ENCODE assay signal across 28 cellular contexts in genomic region chr17:49547566-49547965, GRCh38. TPM values are rescaled to one million over a fixed set of nuclear protein-coding genes. Genes with fewer than 3 reads are reported as not detected.
DNase-seq lines count a peak whose midpoint lies in the region; ATAC-seq, FAIRE-seq and TF ChIP-seq lines count a peak whose summit lies in the region.
"Had no signal": no experiment of that assay in that cellular context is flagged by ENCODE, and none has a peak within 500 bp of the region (broad histone marks: within the 10 kb centered on the region; RNA-seq: fewer than 3 reads in every experiment).

No MANE protein-coding gene starts in this region.

- H3K4me1 ChIP-seq in kidney (ENCODE audit: control insufficient read depth in 1 of 2, insufficient read depth in 1 of 2, low read depth in 1 of 2, low read length in 2 of 2) (peaks cover 0 to 2% of the 10 kb centered on the region in 2 donors), tibial nerve (peaks cover 0 to 36% (median 22%) of the 10 kb centered on the region in 4 donors)

- no peak for FAIRE-seq in kidney (lab: Jason Lieb, UNC)
- FAIRE-seq: astrocyte, frontal cortex, H54, keratinocyte had no signal

- ATAC-seq in GM18861 (IDR thresholded peaks at IDR 0.05; ENCODE audit: unreplicated experiment) = no peak
- ATAC-seq: activated CD8-positive, alpha-beta memory T cell treated with anti-CD3 and anti-CD28 coated beads, Interleukin-2, amount 10 ng/mL, durations not matched to agents 7 days and 5 days; activated T-helper 17 cell treated with anti-CD3 and anti-CD28 coated beads, Interleukin-2, amount 50 U/mL, for 72 hours; naive thymus-derived CD8-positive, alpha-beta T cell; Panc1 had no signal

- intact Hi-C loops in kidney (cut with DNase I) = no loop called here

- peaks cover 2% of the 10 kb centered on the region for H3K27me3 Mint-ChIP-seq in chondrocyte (ENCODE audit: low read depth)
- H3K27me3 Mint-ChIP-seq: activated CD4-positive, alpha-beta T cell treated with anti-CD3 and anti-CD28 coated beads, Interleukin-2, amount 10 ng/mL, durations not matched to agents 24 days and 14 days; activated CD8-positive, alpha-beta memory T cell treated with anti-CD3 and anti-CD28 coated beads, Interleukin-2, amount 10 ng/mL, durations not matched to agents 7 days and 5 days; activated naive CD8-positive, alpha-beta T cell had no signal

- peak in 1 of 2 donors; percentile 32 for TF ChIP-seq EP300 in tibial nerve (IDR thresholded peaks at IDR 0.05)

- no peak overlapping the region for H3K4me3 Mint-ChIP-seq in chondrocyte (ENCODE audit: unreplicated experiment)
- H3K4me3 Mint-ChIP-seq: activated CD4-positive, alpha-beta T cell treated with anti-CD3 and anti-CD28 coated beads, Interleukin-2, amount 10 ng/mL, durations not matched to agents 24 days and 14 days; activated CD8-positive, alpha-beta memory T cell treated with anti-CD3 and anti-CD28 coated beads, Interleukin-2, amount 10 ng/mL, durations not matched to agents 7 days and 5 days; activated naive CD8-positive, alpha-beta T cell; activated T-helper 17 cell treated with anti-CD3 and anti-CD28 coated beads, Interleukin-2, amount 50 U/mL, for 72 hours; memory B cell; naive thymus-derived CD8-positive, alpha-beta T cell had no signal

- WGBS in tibial nerve, 2 donors = 36 to 39% methylated on average over 9 of the region's 9 CpGs

- no peak overlapping the region for H3K9ac ChIP-seq in kidney (ENCODE audit: low read length in 2 of 2)

- no peak overlapping the region for H3K4me3 ChIP-seq in kidney (ENCODE audit: low read length in 2 of 2)
- no peak overlapping the region for H3K4me3 ChIP-seq in tibial nerve
- H3K4me3 ChIP-seq: SK-N-MC, vagina had no signal

- no peak for TF ChIP-seq POLR2A in tibial nerve (IDR thresholded peaks at IDR 0.05)

- H3K27ac ChIP-seq in kidney (ENCODE audit: low read depth in 2 of 2, low read length in 2 of 2) (no peak overlapping the region), tibial nerve (peak overlapping the region in 2 of 4 donors; percentile 1 to 37)
- H3K27ac ChIP-seq: SK-N-MC, vagina had no signal

- H3K36me3 ChIP-seq in kidney (ENCODE audit: control insufficient read depth in 1 of 2, insufficient read depth in 2 of 2, low read length in 2 of 2) (no peaks in the 10 kb centered on the region), tibial nerve (no peaks in the 10 kb centered on the region)
- H3K36me3 ChIP-seq: vagina had no signal

- no peaks in the 10 kb centered on the region for H3K9me3 Mint-ChIP-seq in chondrocyte (ENCODE audit: low read depth)
- H3K9me3 Mint-ChIP-seq: activated T-helper 17 cell treated with anti-CD3 and anti-CD28 coated beads, Interleukin-2, amount 50 U/mL, for 72 hours had no signal

- H3K4me1 Mint-ChIP-seq in chondrocyte (ENCODE audit: low read depth) = peaks cover 21% of the 10 kb centered on the region
- H3K4me1 Mint-ChIP-seq: activated CD4-positive, alpha-beta T cell treated with anti-CD3 and anti-CD28 coated beads, Interleukin-2, amount 10 ng/mL, durations not matched to agents 24 days and 14 days; activated CD8-positive, alpha-beta memory T cell treated with anti-CD3 and anti-CD28 coated beads, Interleukin-2, amount 10 ng/mL, durations not matched to agents 7 days and 5 days; activated T-helper 17 cell treated with anti-CD3 and anti-CD28 coated beads, Interleukin-2, amount 50 U/mL, for 72 hours; memory B cell; naive thymus-derived CD8-positive, alpha-beta T cell had no signal

- H3K27me3 ChIP-seq in tibial nerve = no peaks in the 10 kb centered on the region
- H3K27me3 ChIP-seq: vagina had no signal

- H3K27ac Mint-ChIP-seq in chondrocyte (ENCODE audit: unreplicated experiment) = peak overlapping the region; percentile 41
- H3K27ac Mint-ChIP-seq: activated CD4-positive, alpha-beta T cell treated with anti-CD3 and anti-CD28 coated beads, Interleukin-2, amount 10 ng/mL, durations not matched to agents 24 days and 14 days; activated CD8-positive, alpha-beta memory T cell treated with anti-CD3 and anti-CD28 coated beads, Interleukin-2, amount 10 ng/mL, durations not matched to agents 7 days and 5 days; activated naive CD8-positive, alpha-beta T cell; activated T-helper 17 cell treated with anti-CD3 and anti-CD28 coated beads, Interleukin-2, amount 50 U/mL, for 72 hours; memory B cell; naive thymus-derived CD8-positive, alpha-beta T cell had no signal

- in situ Hi-C loops in G401 (cut with HindIII; ENCODE audit: low sequenced_read_pairs) = no loop called here

- H3K36me3 Mint-ChIP-seq in chondrocyte (ENCODE audit: low read depth) = no peaks in the 10 kb centered on the region
- H3K36me3 Mint-ChIP-seq: activated naive CD8-positive, alpha-beta T cell; memory B cell had no signal

- H3K9me3 ChIP-seq in kidney (ENCODE audit: control insufficient read depth in 1 of 2, low read length in 2 of 2) = no peaks in the 10 kb centered on the region
- H3K9me3 ChIP-seq in tibial nerve = no peaks in the 10 kb centered on the region
- H3K9me3 ChIP-seq: vagina had no signal

- no peak for TF ChIP-seq CTCF in GM20000 (IDR thresholded peaks at IDR 0.05; ENCODE audit: extremely low read depth, missing control alignments)
- no peak for TF ChIP-seq CTCF in chondrocyte (IDR thresholded peaks at IDR 0.05)
- no peak for TF ChIP-seq CTCF in kidney (IDR thresholded peaks at IDR 0.05; ENCODE audit: borderline replicate concordance, extremely low read depth, insufficient read depth)
- TF ChIP-seq CTCF in tibial nerve (IDR thresholded peaks at IDR 0.05) = no peak

- DNase-seq in GM20000 (ENCODE audit: low spot score) (peak; percentile 6), chondrocyte (ENCODE audit: low spot score) (no peak), kidney (peak; percentile 63), tibial nerve (ENCODE audit: low spot score in 2 of 2) (peak; percentile 53 to 64), OCI-M2 (lab: John Stamatoyannopoulos, UW; ENCODE audit: unreplicated experiment) (no peak), G401 (ENCODE audit: low spot score) (no peak)
- DNase-seq: activated CD4-positive, alpha-beta T cell treated with anti-CD3 and anti-CD28 coated beads, Interleukin-2, amount 10 ng/mL, durations not matched to agents 24 days and 14 days; activated CD8-positive, alpha-beta memory T cell treated with anti-CD3 and anti-CD28 coated beads, Interleukin-2, amount 10 ng/mL, durations not matched to agents 7 days and 5 days; cerebellar nuclear complex; DMS79 treated with DMSO at 0.1 percent for 48 hours; effector CD4-positive, alpha-beta T cell; KBM-7; naive thymus-derived CD8-positive, alpha-beta T cell; NCI-H146; NCI-H510A; substantia nigra had no signal

RNA-seq across cellular contexts. Expression of gene NXPH3, which starts 28.1 kb away (rescaled TPM):
- total RNA-seq in chondrocyte (4.2 to 4.7 TPM (median 4.5 TPM) in 3 replicates), kidney (0.98 TPM), tibial nerve (10 to 100 TPM in 2 of 4 donors, 1 to 10 TPM in 2; 5.4 to 21.9 (median 11.4) TPM)
- polyA plus RNA-seq in kidney (ENCODE audit: insufficient read depth, low read depth, low replicate concordance) = 1.2 TPM
- 93.4 and 111 TPM in 2 replicates for total RNA-seq in G401 (2014; rRNA removed; shearing (Covaris generic))
- total RNA-seq: activated CD4-positive, alpha-beta T cell treated with anti-CD3 and anti-CD28 coated beads, Interleukin-2, amount 10 ng/mL, durations not matched to agents 24 days and 14 days; activated T-helper 17 cell treated with anti-CD3 and anti-CD28 coated beads, Interleukin-2, amount 50 U/mL, for 72 hours; naive thymus-derived CD8-positive, alpha-beta T cell; T-helper 2 cell treated with Interferon-gamma antibody and Interleukin-4, amounts not matched to agents 100 ng/mL and 5 ng/mL, for 36 hours had no signal
- polyA plus RNA-seq: naive thymus-derived CD8-positive, alpha-beta T cell had no signal

RNA-seq across cellular contexts. Expression of gene NGFR, which starts 52.5 kb away (rescaled TPM):
- 1.7 to 4.4 TPM (median 1.8 TPM) in 3 replicates for total RNA-seq in chondrocyte
- total RNA-seq in kidney = 13.2 TPM
- polyA plus RNA-seq in kidney (ENCODE audit: insufficient read depth, low read depth, low replicate concordance) = 9.4 TPM
- total RNA-seq in tibial nerve = 100 to 1,000 TPM; 205 to 279 (median 238) TPM
- total RNA-seq in G401 (2014; rRNA removed; shearing (Covaris generic)) = 2.7 and 3.9 TPM in 2 replicates
- total RNA-seq: activated CD4-positive, alpha-beta T cell treated with anti-CD3 and anti-CD28 coated beads, Interleukin-2, amount 10 ng/mL, durations not matched to agents 24 days and 14 days had no signal
- polyA plus RNA-seq: naive thymus-derived CD8-positive, alpha-beta T cell had no signal

Comparison
In these comparisons a context has a peak if more than half of its experiments do, and no peak if none do; other contexts are left out.
1. DNase-seq: peak in GM20000 (single experiment), kidney (single experiment) and tibial nerve (2 of 2); none in chondrocyte (single experiment), OCI-M2 (single experiment) and G401 (single experiment).
2. RNA of gene NGFR, which starts 52.5 kb away (total RNA-seq): 205 to 279 TPM in tibial nerve; 13.2 TPM in kidney (single experiment), 2.7 to 3.9 TPM in G401 and 1.7 to 4.4 TPM in chondrocyte; every median in the first group is over 10 times any median in the second.